1 cellular context compared by ENCODE assay signal in genomic region chr1:26787706-26788514, GRCh38.
TF ChIP-seq lines count a peak whose summit lies in the region.

PIGV (plus strand) TSS chr1:26787950; CDS start chr1:26790816, 2,866 bp downstream.

TF ChIP-seq in HepG2, 621 proteins besides CTCF, POLR2A, EP300 and RAD21 (continued from another document and continues in another):
- no peak for TF ChIP-seq ZMAT5 (CRISPR knock-in tag; IDR thresholded peaks at IDR 0.05; ENCODE audit: borderline replicate concordance, low read depth)
- TF ChIP-seq GLMP (CRISPR knock-in tag; IDR thresholded peaks at IDR 0.05; ENCODE audit: borderline replicate concordance): no peak
- TF ChIP-seq ZNF362 (CRISPR knock-in tag; IDR thresholded peaks at IDR 0.05; ENCODE audit: borderline replicate concordance): no peak
- no peak; the same call in 1 of the 2 replicates for TF ChIP-seq ZSCAN12 (CRISPR knock-in tag; IDR thresholded peaks at IDR 0.05)
- peak; percentile 49; the same call in 1 of the 2 replicates for TF ChIP-seq ZNF609 (CRISPR knock-in tag; IDR thresholded peaks at IDR 0.05; ENCODE audit: borderline replicate concordance)
- TF ChIP-seq ZBTB46 (CRISPR knock-in tag; IDR thresholded peaks at IDR 0.05; ENCODE audit: borderline replicate concordance): no peak
- TF ChIP-seq MXD4 (CRISPR knock-in tag; IDR thresholded peaks at IDR 0.05): 0 out of 2 replicates have a peak, but pooled peaks have one; percentile 50
- peak; percentile 29; the same call in 1 of the 2 replicates for TF ChIP-seq ZNF335 (CRISPR knock-in tag; IDR thresholded peaks at IDR 0.05)
- peak; percentile 0; the same call in 1 of the 2 replicates for TF ChIP-seq ZBTB38 (CRISPR knock-in tag; IDR thresholded peaks at IDR 0.05)
- peak; percentile 82 for TF ChIP-seq ETV5 (CRISPR knock-in tag; IDR thresholded peaks at IDR 0.05; ENCODE audit: borderline replicate concordance)
- 0 out of 2 replicates have a peak, but pooled peaks have one; percentile 18 for TF ChIP-seq ELF3 (CRISPR knock-in tag; IDR thresholded peaks at IDR 0.05)
- TF ChIP-seq, protein P1, sequence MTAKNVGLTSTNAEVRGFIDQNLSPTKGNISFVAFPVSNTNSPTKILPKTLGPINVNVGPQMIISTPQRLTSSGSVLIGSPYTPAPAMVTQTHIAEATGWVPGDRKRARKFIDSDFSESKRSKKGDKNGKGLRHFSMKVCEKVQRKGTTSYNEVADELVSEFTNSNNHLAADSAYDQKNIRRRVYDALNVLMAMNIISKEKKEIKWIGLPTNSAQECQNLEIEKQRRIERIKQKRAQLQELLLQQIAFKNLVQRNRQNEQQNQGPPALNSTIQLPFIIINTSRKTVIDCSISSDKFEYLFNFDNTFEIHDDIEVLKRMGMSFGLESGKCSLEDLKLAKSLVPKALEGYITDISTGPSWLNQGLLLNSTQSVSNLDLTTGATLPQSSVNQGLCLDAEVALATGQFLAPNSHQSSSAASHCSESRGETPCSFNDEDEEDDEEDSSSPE (CRISPR knock-in tag; IDR thresholded peaks at IDR 0.05): peak; percentile 79
- no peak for TF ChIP-seq ZNF292 (CRISPR knock-in tag; IDR thresholded peaks at IDR 0.05; ENCODE audit: borderline replicate concordance, low read depth)
- no peak for TF ChIP-seq PREB (CRISPR knock-in tag; IDR thresholded peaks at IDR 0.05)
- TF ChIP-seq EZH2 (conservative IDR thresholded peaks at IDR 0.05; ENCODE audit: low read depth, low read length): no peak
- TF ChIP-seq, protein P2, sequence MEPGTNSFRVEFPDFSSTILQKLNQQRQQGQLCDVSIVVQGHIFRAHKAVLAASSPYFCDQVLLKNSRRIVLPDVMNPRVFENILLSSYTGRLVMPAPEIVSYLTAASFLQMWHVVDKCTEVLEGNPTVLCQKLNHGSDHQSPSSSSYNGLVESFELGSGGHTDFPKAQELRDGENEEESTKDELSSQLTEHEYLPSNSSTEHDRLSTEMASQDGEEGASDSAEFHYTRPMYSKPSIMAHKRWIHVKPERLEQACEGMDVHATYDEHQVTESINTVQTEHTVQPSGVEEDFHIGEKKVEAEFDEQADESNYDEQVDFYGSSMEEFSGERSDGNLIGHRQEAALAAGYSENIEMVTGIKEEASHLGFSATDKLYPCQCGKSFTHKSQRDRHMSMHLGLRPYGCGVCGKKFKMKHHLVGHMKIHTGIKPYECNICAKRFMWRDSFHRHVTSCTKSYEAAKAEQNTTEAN (CRISPR knock-in tag; conservative IDR thresholded peaks at IDR 0.05): peak; percentile 64; the same call in 1 of the 2 replicates
- TF ChIP-seq RARG (CRISPR knock-in tag; IDR thresholded peaks at IDR 0.05; ENCODE audit: low read depth): no peak
- TF ChIP-seq SRSF1 (optimal IDR thresholded peaks at IDR 0.05; ENCODE audit: low read depth, low read length): no peak
- TF ChIP-seq, protein P3, sequence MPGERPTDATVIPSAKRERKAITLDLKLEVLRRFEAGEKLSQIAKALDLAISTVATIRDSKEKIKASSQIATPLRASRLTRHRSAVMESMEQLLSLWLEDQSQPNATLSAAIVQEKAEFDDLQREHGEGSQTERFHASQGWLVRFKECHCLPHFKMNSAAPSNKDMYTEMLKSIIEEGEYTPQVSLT (CRISPR knock-in tag; IDR thresholded peaks at IDR 0.05; ENCODE audit: borderline replicate concordance, low read depth): no peak
- TF ChIP-seq ZNF816 (CRISPR knock-in tag; IDR thresholded peaks at IDR 0.05; ENCODE audit: borderline replicate concordance): no peak
- no peak for TF ChIP-seq PBX2 (CRISPR knock-in tag; IDR thresholded peaks at IDR 0.05)
- TF ChIP-seq HMG20A (CRISPR knock-in tag; IDR thresholded peaks at IDR 0.05; ENCODE audit: borderline replicate concordance): no peak
- TF ChIP-seq ZNF878 (CRISPR knock-in tag; IDR thresholded peaks at IDR 0.05): no peak
- no peak for TF ChIP-seq ZNF24 (IDR thresholded peaks at IDR 0.05)
- no peak for TF ChIP-seq RFX1 (IDR thresholded peaks at IDR 0.05)
- no peak; the same call in 1 of the 2 replicates for TF ChIP-seq SNAI1 (CRISPR knock-in tag; IDR thresholded peaks at IDR 0.05; ENCODE audit: borderline replicate concordance)
- no peak for TF ChIP-seq ZNF205 (CRISPR knock-in tag; IDR thresholded peaks at IDR 0.05)
- TF ChIP-seq IKZF1 (IDR thresholded peaks at IDR 0.05): no peak
- 0 out of 2 replicates have a peak, but pooled peaks have one; percentile 19 for TF ChIP-seq NCOR1 (IDR thresholded peaks at IDR 0.05; ENCODE audit: borderline replicate concordance, low read length)
- TF ChIP-seq ZNF331 (CRISPR knock-in tag; IDR thresholded peaks at IDR 0.05): peak; percentile 71; the same call in 1 of the 2 replicates
- TF ChIP-seq ZFYVE20 (CRISPR knock-in tag; IDR thresholded peaks at IDR 0.05; ENCODE audit: borderline replicate concordance, low read depth): 0 out of 2 replicates have a peak, but pooled peaks have one; percentile 46
- TF ChIP-seq ZNF160 (CRISPR knock-in tag; IDR thresholded peaks at IDR 0.05): no peak
- no peak for TF ChIP-seq ZBTB14 (CRISPR knock-in tag; IDR thresholded peaks at IDR 0.05)
- no peak; the same call in 1 of the 2 replicates for TF ChIP-seq ZNF20 (CRISPR knock-in tag; IDR thresholded peaks at IDR 0.05)
- no peak; the same call in 1 of the 2 replicates for TF ChIP-seq NFKB2 (CRISPR knock-in tag; IDR thresholded peaks at IDR 0.05; ENCODE audit: borderline replicate concordance)
- TF ChIP-seq, protein P4, sequence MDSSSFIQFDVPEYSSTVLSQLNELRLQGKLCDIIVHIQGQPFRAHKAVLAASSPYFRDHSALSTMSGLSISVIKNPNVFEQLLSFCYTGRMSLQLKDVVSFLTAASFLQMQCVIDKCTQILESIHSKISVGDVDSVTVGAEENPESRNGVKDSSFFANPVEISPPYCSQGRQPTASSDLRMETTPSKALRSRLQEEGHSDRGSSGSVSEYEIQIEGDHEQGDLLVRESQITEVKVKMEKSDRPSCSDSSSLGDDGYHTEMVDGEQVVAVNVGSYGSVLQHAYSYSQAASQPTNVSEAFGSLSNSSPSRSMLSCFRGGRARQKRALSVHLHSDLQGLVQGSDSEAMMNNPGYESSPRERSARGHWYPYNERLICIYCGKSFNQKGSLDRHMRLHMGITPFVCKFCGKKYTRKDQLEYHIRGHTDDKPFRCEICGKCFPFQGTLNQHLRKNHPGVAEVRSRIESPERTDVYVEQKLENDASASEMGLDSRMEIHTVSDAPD (CRISPR knock-in tag; IDR thresholded peaks at IDR 0.05): no peak
- peak; percentile 74 for TF ChIP-seq KLF6 (CRISPR knock-in tag; IDR thresholded peaks at IDR 0.05)
- TF ChIP-seq CREB1 (IDR thresholded peaks at IDR 0.05): no peak
- peak; percentile 46; the same call in 1 of the 2 replicates for TF ChIP-seq CREB1 (CRISPR knock-in tag; IDR thresholded peaks at IDR 0.05)
- TF ChIP-seq ZNF430 (CRISPR knock-in tag; IDR thresholded peaks at IDR 0.05): no peak
- TF ChIP-seq ZFP41 (CRISPR knock-in tag; IDR thresholded peaks at IDR 0.05; ENCODE audit: borderline replicate concordance): 0 out of 2 replicates have a peak, but pooled peaks have one; percentile 45
- TF ChIP-seq, protein P5, sequence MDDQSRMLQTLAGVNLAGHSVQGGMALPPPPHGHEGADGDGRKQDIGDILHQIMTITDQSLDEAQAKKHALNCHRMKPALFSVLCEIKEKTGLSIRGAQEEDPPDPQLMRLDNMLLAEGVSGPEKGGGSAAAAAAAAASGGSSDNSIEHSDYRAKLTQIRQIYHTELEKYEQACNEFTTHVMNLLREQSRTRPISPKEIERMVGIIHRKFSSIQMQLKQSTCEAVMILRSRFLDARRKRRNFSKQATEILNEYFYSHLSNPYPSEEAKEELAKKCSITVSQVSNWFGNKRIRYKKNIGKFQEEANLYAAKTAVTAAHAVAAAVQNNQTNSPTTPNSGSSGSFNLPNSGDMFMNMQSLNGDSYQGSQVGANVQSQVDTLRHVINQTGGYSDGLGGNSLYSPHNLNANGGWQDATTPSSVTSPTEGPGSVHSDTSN (CRISPR knock-in tag; IDR thresholded peaks at IDR 0.05; ENCODE audit: borderline replicate concordance): no peak
- TF ChIP-seq GATA4 (IDR thresholded peaks at IDR 0.05; ENCODE audit: borderline replicate concordance, low read depth): 0 out of 2 replicates have a peak, but pooled peaks have one; percentile 17
- TF ChIP-seq ZNF713 (CRISPR knock-in tag; IDR thresholded peaks at IDR 0.05): no peak
- TF ChIP-seq BORCS8-MEF2B (CRISPR knock-in tag; IDR thresholded peaks at IDR 0.05): peak; percentile 69
